ENCODE assay signal across 8 cellular contexts in the genomic region with DNA sequence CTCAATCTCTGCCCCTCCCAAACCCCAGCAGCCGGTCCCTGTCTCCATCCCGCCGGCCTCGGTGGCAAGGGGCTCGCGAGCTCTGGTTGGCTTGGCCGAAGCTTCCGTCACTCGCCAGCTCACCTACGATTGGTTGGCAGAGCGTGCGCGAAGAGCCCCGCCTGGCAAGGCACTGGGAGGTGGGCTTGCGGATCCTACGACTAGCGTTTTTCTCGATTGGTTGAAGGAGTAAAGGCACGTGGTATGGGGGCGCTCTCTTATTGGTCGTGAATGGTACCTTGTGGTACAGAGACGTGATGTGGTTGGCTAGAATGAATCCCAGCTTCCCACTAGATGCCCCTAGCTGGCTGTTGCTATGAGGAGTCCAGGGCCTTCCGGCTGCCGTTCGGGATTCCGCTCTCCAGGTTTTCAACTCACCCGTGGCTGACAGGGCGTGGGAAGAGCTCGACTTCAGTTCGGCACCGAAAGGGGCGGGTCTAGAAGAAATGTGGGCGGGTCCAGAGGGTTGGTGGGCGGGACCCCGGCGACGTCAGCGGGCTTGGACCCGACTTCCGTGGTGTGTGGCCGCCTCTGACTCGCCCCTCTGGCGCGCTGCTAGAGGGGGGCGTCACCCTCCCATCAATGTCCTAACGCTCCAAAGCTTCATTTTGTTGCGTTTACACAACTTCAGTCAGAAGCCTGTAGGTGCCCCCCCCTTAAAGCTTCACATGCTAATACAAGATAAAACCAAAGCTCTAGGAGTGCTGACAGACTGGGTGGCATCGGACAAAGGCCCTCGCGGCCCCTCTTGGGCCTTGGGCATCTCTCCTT. TPM values are rescaled to one million over a fixed set of nuclear protein-coding genes. Genes with fewer than 3 reads are reported as not detected.
DNase-seq lines count a peak whose midpoint lies in the region; ATAC-seq and TF ChIP-seq lines count a peak whose summit lies in the region.

No MANE protein-coding gene starts in this region.

- no peaks in the 10 kb centered on the region for H4K20me1 ChIP-seq in mammary epithelial cell (ENCODE audit: insufficient read depth, low read length)

- H3K79me2 ChIP-seq in mammary epithelial cell (ENCODE audit: insufficient read depth, low read length), result peaks cover 37% of the 10 kb centered on the region

- TF ChIP-seq CTCF in AG04449 (IDR thresholded peaks at IDR 0.05; ENCODE audit: insufficient read depth, low read length, missing control alignments) (no peak), WERI-Rb-1 (IDR thresholded peaks at IDR 0.05; ENCODE audit: low read depth, low read length) (0 out of 2 replicates have a peak, but pooled peaks have one; percentile 0), mammary epithelial cell (conservative IDR thresholded peaks at IDR 0.05 in 1 of 2, IDR thresholded peaks at IDR 0.05 in 1 of 2; ENCODE audit: extremely low read depth in 1 of 2, insufficient read depth in 1 of 2, low read depth in 1 of 2, low read length in 2 of 2) (no peak)

- H3K9me3 ChIP-seq in WERI-Rb-1 (ENCODE audit: severe bottlenecking) (no peaks in the 10 kb centered on the region), mammary epithelial cell (replicated peaks; ENCODE audit: insufficient read depth, low read length) (no peaks in the 10 kb centered on the region), iPS-18c (ENCODE audit: control insufficient read depth, insufficient read depth, low read length) (no peaks in the 10 kb centered on the region), skeletal muscle satellite cell (replicated peaks; ENCODE audit: low read length) (no peaks in the 10 kb centered on the region)

- peaks cover 6% of the 10 kb centered on the region for H3K36me3 ChIP-seq in WERI-Rb-1
- H3K36me3 ChIP-seq in mammary epithelial cell (ENCODE audit: insufficient read depth, low read length), result no peaks in the 10 kb centered on the region
- H3K36me3 ChIP-seq in skeletal muscle satellite cell (ENCODE audit: insufficient read depth, low read length), result peaks cover under 1% of the 10 kb centered on the region

- ATAC-seq in GM18873 (IDR thresholded peaks at IDR 0.05; ENCODE audit: low FRiP score, unreplicated experiment) (peak; percentile 89), HG03139 (IDR thresholded peaks at IDR 0.05; ENCODE audit: unreplicated experiment) (peak; percentile 72)

- POLR2A ChIA-PET in AG04449 (lab: Yijun Ruan, JAX), result interaction anchor here (0.6 to 1.3 kb wide), 8 partner anchors 23 to 209 kb away, joined by 3 to 4 read pairs (median 3); no protein-coding TSS in a partner anchor

- H3K4me1 ChIP-seq in mammary epithelial cell (ENCODE audit: insufficient read depth, low read length) (peaks cover 5% of the 10 kb centered on the region), skeletal muscle satellite cell (ENCODE audit: control insufficient read depth, insufficient read depth, low read length) (peaks cover 30% of the 10 kb centered on the region)

- dilution Hi-C loops in mammary epithelial cell (cut with HindIII; ENCODE audit: low sequenced_read_pairs), result loop anchor here (10.0 kb wide), 1 partner anchor 218 kb away; no protein-coding TSS in a partner anchor

- H3K4me3 ChIP-seq in AG04449 (ENCODE audit: low read depth, low read length) (peak overlapping the region; percentile 94), WERI-Rb-1 (ENCODE audit: low read depth, low read length) (peak overlapping the region; percentile 100), mammary epithelial cell (replicated peaks in 1 of 3; ENCODE audit: insufficient read depth in 1 of 3, low read depth in 2 of 3, low read length in 3 of 3) (peak overlapping the region; percentile 69 to 96 (median 93)), iPS-18c (ENCODE audit: insufficient read depth, low read depth, low read length) (peak overlapping the region; percentile 95), skeletal muscle satellite cell (ENCODE audit: low read length) (peak overlapping the region; percentile 90)

- H3K4me2 ChIP-seq in mammary epithelial cell (ENCODE audit: insufficient read depth, low read depth, low read length) (peak overlapping the region; percentile 99), skeletal muscle satellite cell (ENCODE audit: low read length) (peak overlapping the region; percentile 99)

- no peaks in the 10 kb centered on the region for H3K27me3 ChIP-seq in WERI-Rb-1 (ENCODE audit: insufficient read depth, low read depth, severe bottlenecking)
- no peaks in the 10 kb centered on the region for H3K27me3 ChIP-seq in mammary epithelial cell (ENCODE audit: insufficient read depth, low read length)
- H3K27me3 ChIP-seq in skeletal muscle satellite cell (ENCODE audit: control insufficient read depth, insufficient read depth, low read length), result no peaks in the 10 kb centered on the region

- H3K9ac ChIP-seq in mammary epithelial cell (ENCODE audit: insufficient read depth, low read length) (peak overlapping the region; percentile 98), skeletal muscle satellite cell (ENCODE audit: low read depth, low read length) (peak overlapping the region; percentile 99)

- peak; percentile 100 for DNase-seq in AG04449 (ENCODE audit: low read depth, low spot score)
- peak; percentile 95 for DNase-seq in NCI-H2196 treated with DMSO at 0.1 percent for 48 hours (lab: John Stamatoyannopoulos, UW; ENCODE audit: unreplicated experiment)
- peak; percentile 100 for DNase-seq in WERI-Rb-1
- DNase-seq in mammary epithelial cell, result peak; percentile 100

- in situ Hi-C loops in mammary epithelial cell (cut with MboI; ENCODE audit: low sequenced_read_pairs in 2 of 2), result no loop called here

- H3K27ac ChIP-seq in WERI-Rb-1, result peak overlapping the region; percentile 90
- H3K27ac ChIP-seq in mammary epithelial cell (ENCODE audit: insufficient read depth, low read depth, low read length), result peak overlapping the region; percentile 98

- CTCF ChIA-PET in AG04449 (lab: Yijun Ruan, JAX), result interaction anchor here (1.1 to 2.4 kb wide), 5 partner anchors 10 to 367 kb away, joined by 3 to 6 read pairs (median 3); no protein-coding TSS in a partner anchor
- CTCF ChIA-PET in mammary epithelial cell (lab: Charles Lee; ENCODE audit: low non-redundant PET), result interaction anchor here (0.6 kb wide), 2 partner anchors 307 to 492 kb away, joined by 3 read pairs; no protein-coding TSS in a partner anchor

- peak overlapping the region; percentile 97 for H2AFZ ChIP-seq in mammary epithelial cell (ENCODE audit: low read depth, low read length)

- intact Hi-C loops in mammary epithelial cell (cut with micrococcal nuclease), result loop anchor here (2.0 to 10.0 kb wide), 4 partner anchors 158 to 1380 kb away; partner anchors contain the start of genes MBNL2 and UGGT2

- WGBS in mammary epithelial cell (ENCODE audit: low coverage, missing lambda C conversion rate), result 6% methylated on average over 9 of the region's 50 CpGs

- BruUV-seq in mammary epithelial cell (replicated peaks; lab: Mats Ljungman, UMichigan), result TSS peak; percentile 24

RNA-seq across cellular contexts. Expression of gene RAP2A, which starts 0.8 kb away (rescaled TPM):
- 10 to 100 TPM; 34.3 to 44.5 TPM for total RNA-seq in mammary epithelial cell
- polyA plus RNA-seq in mammary epithelial cell, result 14.0 TPM
- 19.8 TPM for polyA minus RNA-seq in mammary epithelial cell
- 23.8 and 30.6 TPM in 2 replicates for total RNA-seq in skeletal muscle satellite cell (2012; rRNA removed)

Comparison
In these comparisons a context has a peak if more than half of its experiments do, and no peak if none do; other contexts are left out.
1. Peak in every context shown above with its lines: DNase-seq, ATAC-seq, H3K4me3 ChIP-seq and H3K27ac ChIP-seq.